ENCODE assay signal across 17 cellular contexts in genomic region chr15:64954395-64954794, GRCh38.
"Had no signal": no experiment of that assay in that cellular context is flagged by ENCODE, and none has a peak within 500 bp of the region (broad histone marks: within the 10 kb centered on the region; RNA-seq: fewer than 3 reads in every experiment).

No MANE protein-coding gene starts in this region.

- H3K4me3 ChIP-seq: breast epithelium, esophagus squamous epithelium, spleen, thoracic aorta had no signal

- H3K27me3 Mint-ChIP-seq: activated CD8-positive, alpha-beta memory T cell treated with anti-CD3 and anti-CD28 coated beads, Interleukin-2, amount 10 ng/mL, durations not matched to agents 7 days and 5 days; activated T-cell treated with anti-CD3 and anti-CD28 coated beads, Interleukin-2, amount 50 U/mL, for 24 hours; stimulated activated naive CD8-positive, alpha-beta T cell treated with anti-CD3 and anti-CD28 coated beads, Interleukin-15, amount 100 ng/mL, for 72 hours had no signal

- H3K4me1 ChIP-seq: breast epithelium, esophagus squamous epithelium, spleen had no signal

- H3K9me3 Mint-ChIP-seq: activated naive CD4-positive, alpha-beta T cell treated with anti-CD3 and anti-CD28 coated beads, Interleukin-2, amount 10 ng/mL, durations not matched to agents 7 days and 5 days; activated T-cell treated with anti-CD3 and anti-CD28 coated beads, Interleukin-2, amount 50 U/mL, for 24 hours; immature natural killer cell had no signal

- DNase-seq: activated CD8-positive, alpha-beta memory T cell treated with anti-CD3 and anti-CD28 coated beads, Interleukin-2, amount 10 ng/mL, durations not matched to agents 7 days and 5 days; activated naive CD4-positive, alpha-beta T cell treated with anti-CD3 and anti-CD28 coated beads, Interleukin-2, amount 10 ng/mL, durations not matched to agents 7 days and 5 days; activated T-cell treated with anti-CD3 and anti-CD28 coated beads, Interleukin-2, amount 50 U/mL, for 24 hours; anterior cingulate cortex; esophagus squamous epithelium; foreskin fibroblast; immature natural killer cell; left colon; mammary epithelial cell; spleen; stimulated activated CD4-positive, alpha-beta T cell treated with anti-CD3 and anti-CD28 coated beads, Interleukin-1b, Interleukin-23, amount 100 ng/mL, for 48 hours; stimulated activated naive CD8-positive, alpha-beta T cell treated with anti-CD3 and anti-CD28 coated beads, Interleukin-15, amount 100 ng/mL, for 72 hours; T-helper 2 cell had no signal

- H3K27ac Mint-ChIP-seq: activated naive CD4-positive, alpha-beta T cell treated with anti-CD3 and anti-CD28 coated beads, Interleukin-2, amount 10 ng/mL, durations not matched to agents 7 days and 5 days; activated T-cell treated with anti-CD3 and anti-CD28 coated beads, Interleukin-2, amount 50 U/mL, for 24 hours had no signal

- ATAC-seq: activated CD4-positive, CD25-positive, alpha-beta regulatory T cell treated with anti-CD3 and anti-CD28 coated beads, Interleukin-2, amount 50 U/mL, for 24 hours; activated CD8-positive, alpha-beta memory T cell treated with anti-CD3 and anti-CD28 coated beads, Interleukin-2, amount 10 ng/mL, durations not matched to agents 7 days and 5 days; left colon; sciatic nerve; stimulated activated naive CD8-positive, alpha-beta T cell treated with anti-CD3 and anti-CD28 coated beads, Interleukin-15, amount 100 ng/mL, for 72 hours had no signal

- H3K4me1 Mint-ChIP-seq: activated CD8-positive, alpha-beta memory T cell treated with anti-CD3 and anti-CD28 coated beads, Interleukin-2, amount 10 ng/mL, durations not matched to agents 7 days and 5 days had no signal

- H3K27me3 ChIP-seq: breast epithelium, esophagus squamous epithelium, spleen had no signal

- H3K27ac ChIP-seq: breast epithelium, esophagus squamous epithelium, spleen, thoracic aorta had no signal

- H3K9me3 ChIP-seq: breast epithelium, esophagus squamous epithelium, spleen, thoracic aorta had no signal

- H3K36me3 ChIP-seq: breast epithelium had no signal

- H3K4me3 Mint-ChIP-seq: activated CD8-positive, alpha-beta memory T cell treated with anti-CD3 and anti-CD28 coated beads, Interleukin-2, amount 10 ng/mL, durations not matched to agents 7 days and 5 days; activated naive CD4-positive, alpha-beta T cell treated with anti-CD3 and anti-CD28 coated beads, Interleukin-2, amount 10 ng/mL, durations not matched to agents 7 days and 5 days; activated T-cell treated with anti-CD3 and anti-CD28 coated beads, Interleukin-2, amount 50 U/mL, for 24 hours; immature natural killer cell; stimulated activated naive CD8-positive, alpha-beta T cell treated with anti-CD3 and anti-CD28 coated beads, Interleukin-15, amount 100 ng/mL, for 72 hours had no signal
